14 cellular contexts compared by ENCODE assay signal in genomic region chr3:77601853-77602440, GRCh38.
A peak's percentile ranks its signal among the peaks of the same experiment; 100 is the strongest.
DNase-seq lines count a peak whose midpoint lies in the region; ATAC-seq and TF ChIP-seq lines count a peak whose summit lies in the region.
"Had no signal": no experiment of that assay in that cellular context is flagged by ENCODE, and none has a peak within 500 bp of the region (broad histone marks: within the 10 kb centered on the region; RNA-seq: fewer than 3 reads in every experiment).

No MANE protein-coding gene starts in this region.

- H3K4me3 Mint-ChIP-seq in brain: peak overlapping the region in 1 of 5 experiments; percentile 28
- H3K4me3 Mint-ChIP-seq: CD8-positive, alpha-beta memory T cell; GM23338 had no signal

- H3K9me3 ChIP-seq in OCI-LY3 (ENCODE audit: insufficient read depth, low read length): peaks cover 10% of the 10 kb centered on the region; the same call in 1 of the 2 replicates
- H3K9me3 ChIP-seq in osteoblast (ENCODE audit: low read depth, low read length): no peaks in the 10 kb centered on the region
- H3K9me3 ChIP-seq: BLaER1, Caco-2 had no signal

- H3K4me1 ChIP-seq in OCI-LY3 (ENCODE audit: low read length) (peaks cover 38% of the 10 kb centered on the region), osteoblast (ENCODE audit: insufficient read depth, low read length) (no peaks in the 10 kb centered on the region)
- H3K4me1 ChIP-seq: BLaER1 had no signal

- H3K27me3 Mint-ChIP-seq in brain: no peaks in the 10 kb centered on the region
- H3K27me3 Mint-ChIP-seq: CD8-positive, alpha-beta memory T cell had no signal

- H4K20me1 ChIP-seq in OCI-LY3 (ENCODE audit: insufficient read depth, low read length) (no peaks in the 10 kb centered on the region), osteoblast (ENCODE audit: insufficient read depth, low read length) (no peaks in the 10 kb centered on the region)
- H4K20me1 ChIP-seq: BLaER1 had no signal

- ATAC-seq in GM18519 (IDR thresholded peaks at IDR 0.05; ENCODE audit: low FRiP score, unreplicated experiment): no peak
- ATAC-seq: GM23338 had no signal

- H3K9ac ChIP-seq in OCI-LY3 (ENCODE audit: low read length): peak overlapping the region; percentile 20; the same call in 1 of the 2 replicates
- H3K9ac ChIP-seq: BLaER1 had no signal

- TF ChIP-seq CTCF in OCI-LY3 (IDR thresholded peaks at IDR 0.05; ENCODE audit: low read depth, low read length): no peak
- TF ChIP-seq CTCF in brain (conservative IDR thresholded peaks at IDR 0.05): no peak
- no peak for TF ChIP-seq CTCF in osteoblast (IDR thresholded peaks at IDR 0.05; ENCODE audit: extremely low read depth, low read depth, low read length)

- H3K27me3 ChIP-seq in OCI-LY3 (ENCODE audit: low read depth, low read length) (no peaks in the 10 kb centered on the region), osteoblast (ENCODE audit: insufficient read depth, low read length) (no peaks in the 10 kb centered on the region)
- H3K27me3 ChIP-seq: BLaER1 had no signal

- peaks cover 15% of the 10 kb centered on the region for H3K36me3 Mint-ChIP-seq in brain
- H3K36me3 Mint-ChIP-seq: CD8-positive, alpha-beta memory T cell had no signal

- H3K79me2 ChIP-seq in OCI-LY3 (ENCODE audit: low read length) (no peaks in the 10 kb centered on the region), osteoblast (ENCODE audit: insufficient read depth, low read length) (no peaks in the 10 kb centered on the region)

- H3K4me3 ChIP-seq in OCI-LY3 (ENCODE audit: low read length) (peak overlapping the region; percentile 29), osteoblast (ENCODE audit: insufficient read depth, low read length) (no peak overlapping the region)
- H3K4me3 ChIP-seq: BLaER1, GM23338 had no signal

- H2AFZ ChIP-seq in OCI-LY3 (ENCODE audit: low read depth, low read length) (peak overlapping the region; percentile 82), osteoblast (ENCODE audit: low read length) (no peak overlapping the region)
- H2AFZ ChIP-seq: GM23338 had no signal

- no peaks in the 10 kb centered on the region for H3K9me3 Mint-ChIP-seq in brain
- H3K9me3 Mint-ChIP-seq: GM23338 had no signal

- H3K27ac Mint-ChIP-seq in brain: peak overlapping the region in 3 of 5 experiments; percentile 17 to 86 (median 34)
- H3K27ac Mint-ChIP-seq: CD8-positive, alpha-beta memory T cell; GM23338 had no signal

- H3K36me3 ChIP-seq in OCI-LY3 (replicated peaks; ENCODE audit: low read depth, low read length) (no peaks in the 10 kb centered on the region), osteoblast (ENCODE audit: insufficient read depth, low read length) (no peaks in the 10 kb centered on the region)
- H3K36me3 ChIP-seq: BLaER1 had no signal

- peak overlapping the region; percentile 72 for H3K27ac ChIP-seq in OCI-LY3 (ENCODE audit: low read length)
- no peak overlapping the region for H3K27ac ChIP-seq in osteoblast (ENCODE audit: low read depth, low read length)
- H3K27ac ChIP-seq: BLaER1, HL-60 had no signal

- H3K4me2 ChIP-seq in OCI-LY3 (ENCODE audit: low read length): peak overlapping the region; percentile 66
- H3K4me2 ChIP-seq in osteoblast (ENCODE audit: insufficient read depth, low read length): no peak overlapping the region
- H3K4me2 ChIP-seq: BLaER1, GM23338 had no signal

- DNase-seq in MV-4-11 (lab: John Stamatoyannopoulos, UW) (peak; percentile 88), osteoblast (ENCODE audit: insufficient read length, low spot score, missing footprints) (no peak), SIG-M5 (lab: John Stamatoyannopoulos, UW) (no peak)
- DNase-seq: CD8-positive, alpha-beta memory T cell; DND-41; GDM1; H7 had no signal

- no peaks in the 10 kb centered on the region for H3K4me1 Mint-ChIP-seq in brain
- H3K4me1 Mint-ChIP-seq: CD8-positive, alpha-beta memory T cell had no signal
